In the genomic region with DNA sequence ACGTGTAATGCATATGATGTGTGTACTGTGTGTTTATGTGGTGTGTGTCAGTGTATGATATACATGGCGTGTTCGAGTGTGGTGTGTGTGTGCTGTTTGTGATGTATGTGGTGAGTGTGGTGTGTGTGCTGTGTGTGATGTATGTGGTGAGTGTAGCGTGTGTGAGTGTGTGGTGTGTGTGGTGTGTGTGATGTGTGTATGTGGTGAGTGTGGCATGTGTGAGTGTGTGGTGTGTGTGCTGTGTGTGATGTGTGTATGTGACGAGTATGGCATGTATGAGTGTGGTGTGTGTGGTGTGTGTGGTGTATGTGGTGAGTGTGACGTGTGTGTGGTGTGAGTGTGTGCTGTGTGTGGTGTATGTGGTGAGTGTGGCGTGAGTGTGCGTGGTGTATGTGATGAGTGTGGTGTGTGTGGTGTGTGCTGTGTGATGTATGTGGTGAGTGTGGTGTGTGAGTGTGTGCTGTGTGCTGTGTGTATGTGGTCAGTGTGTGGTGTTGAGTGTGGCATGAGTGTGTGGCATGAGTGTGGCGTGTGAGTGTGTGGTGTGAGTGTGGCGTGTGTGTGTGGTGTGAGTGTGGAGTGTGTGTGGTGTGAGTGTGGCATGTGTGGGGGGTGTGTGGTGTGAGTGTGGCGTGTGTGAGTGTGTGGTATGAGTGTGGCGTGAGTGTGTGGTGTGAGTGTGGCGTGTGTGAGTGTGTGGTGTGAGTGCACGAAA, we compare ENCODE assay signal across 22 cellular contexts. TPM values are rescaled to one million over a fixed set of nuclear protein-coding genes. Genes with fewer than 3 reads are reported as not detected.
DNase-seq lines count a peak whose midpoint lies in the region; ATAC-seq, FAIRE-seq and TF ChIP-seq lines count a peak whose summit lies in the region.
"Had no signal": no experiment of that assay in that cellular context is flagged by ENCODE, and none has a peak within 500 bp of the region (broad histone marks: within the 10 kb centered on the region; RNA-seq: fewer than 3 reads in every experiment).

No MANE protein-coding gene starts in this region.

- H3K9me1 ChIP-seq in keratinocyte (ENCODE audit: control insufficient read depth, extremely low read depth, insufficient read depth, low read length), result no peaks in the 10 kb centered on the region

- no peak for TF ChIP-seq RAD21 in GM12878 (IDR thresholded peaks at IDR 0.05; ENCODE audit: insufficient read depth, low read depth, low read length)

- TF ChIP-seq POLR2A in GM12878 (IDR thresholded peaks at IDR 0.05; ENCODE audit: low read depth, low read length), result no peak

- H3K27ac ChIP-seq in GM12878 (ENCODE audit: control insufficient read depth, insufficient read depth), result no peak overlapping the region
- no peak overlapping the region for H3K27ac ChIP-seq in keratinocyte (ENCODE audit: control insufficient read depth, insufficient read depth, low read length)
- H3K27ac ChIP-seq: 22Rv1, BLaER1, HL-60 had no signal

- RAD21 ChIA-PET in GM12878 (lab: Charles Lee; ENCODE audit: unreplicated experiment), result no interaction called here

- no peaks in the 10 kb centered on the region for H3K4me1 Mint-ChIP-seq in activated CD4-positive, alpha-beta T cell treated with anti-CD3 and anti-CD28 coated beads, Interleukin-2, amount 10 ng/mL, durations not matched to agents 24 days and 14 days
- H3K4me1 Mint-ChIP-seq: CD4-positive, alpha-beta memory T cell had no signal

- H3K27me3 Mint-ChIP-seq in activated CD4-positive, alpha-beta T cell treated with anti-CD3 and anti-CD28 coated beads, Interleukin-2, amount 10 ng/mL, durations not matched to agents 24 days and 14 days, result no peaks in the 10 kb centered on the region

- peak; percentile 96 for FAIRE-seq in GM12878 (lab: Jason Lieb, UNC)
- peak; percentile 90 for FAIRE-seq in keratinocyte (lab: Jason Lieb, UNC)

- H3K4me3 ChIP-seq in GM12878, result no peak overlapping the region
- no peak overlapping the region for H3K4me3 ChIP-seq in keratinocyte (ENCODE audit: control insufficient read depth in 2 of 3, extremely low read depth in 1 of 3, insufficient read depth in 2 of 3, low read depth in 1 of 3, low read length in 3 of 3)
- H3K4me3 ChIP-seq: BLaER1 had no signal

- no peak overlapping the region for H3K27ac Mint-ChIP-seq in activated CD4-positive, alpha-beta T cell treated with anti-CD3 and anti-CD28 coated beads, Interleukin-2, amount 10 ng/mL, durations not matched to agents 24 days and 14 days
- H3K27ac Mint-ChIP-seq: CD4-positive, alpha-beta memory T cell had no signal

- intact Hi-C loops in activated CD4-positive, alpha-beta T cell treated with anti-CD3 and anti-CD28 coated beads, Interleukin-2, amount 10 ng/mL, durations not matched to agents 24 days and 14 days (cut with micrococcal nuclease), result no loop called here
- intact Hi-C loops in GM12878 (cut with micrococcal nuclease; ENCODE audit: unreplicated experiment), result no loop called here

- H3K9me3 Mint-ChIP-seq in activated CD4-positive, alpha-beta T cell treated with anti-CD3 and anti-CD28 coated beads, Interleukin-2, amount 10 ng/mL, durations not matched to agents 24 days and 14 days, result no peaks in the 10 kb centered on the region

- ATAC-seq in GM12878, result no peak
- ATAC-seq: PC-3 had no signal

- no peaks in the 10 kb centered on the region for H3K36me3 Mint-ChIP-seq in activated CD4-positive, alpha-beta T cell treated with anti-CD3 and anti-CD28 coated beads, Interleukin-2, amount 10 ng/mL, durations not matched to agents 24 days and 14 days (ENCODE audit: low read depth)

- SMC1A ChIA-PET in GM12878 (lab: Charles Lee; ENCODE audit: uncharacterized antibody, unreplicated experiment), result no interaction called here

- no TSS peak for BruUV-seq in GM12878 (replicated peaks; lab: Mats Ljungman, UMichigan)

- no peak for TF ChIP-seq EP300 in GM12878 (IDR thresholded peaks at IDR 0.05; ENCODE audit: borderline replicate concordance in 1 of 2, control insufficient read depth in 1 of 2, low read depth in 2 of 2, low read length in 2 of 2)

- in situ Hi-C loops in GM12878 (cut with MboI), result no loop called here

- H3K4me1 ChIP-seq in GM12878 (ENCODE audit: control insufficient read depth, insufficient read depth, low read length), result no peaks in the 10 kb centered on the region
- no peaks in the 10 kb centered on the region for H3K4me1 ChIP-seq in keratinocyte (ENCODE audit: control insufficient read depth, extremely low read depth, insufficient read depth, low read length)
- H3K4me1 ChIP-seq: Caco-2 had no signal

- 56% methylated on average over 12 of the region's 14 CpGs for WGBS in GM12878 (ENCODE audit: insufficient coverage, insufficient replicate concordance, low lambda C conversion rate, missing lambda C conversion rate)

- H3K4me3 Mint-ChIP-seq in activated CD4-positive, alpha-beta T cell treated with anti-CD3 and anti-CD28 coated beads, Interleukin-2, amount 10 ng/mL, durations not matched to agents 24 days and 14 days, result no peak overlapping the region
- H3K4me3 Mint-ChIP-seq: CD4-positive, alpha-beta memory T cell had no signal

- H3K9ac ChIP-seq in GM12878 (ENCODE audit: control insufficient read depth, insufficient read depth, low read length) (no peak overlapping the region), keratinocyte (ENCODE audit: control insufficient read depth, extremely low read depth, insufficient read depth, low read length) (no peak overlapping the region)
- H3K9ac ChIP-seq: BLaER1 had no signal

- no peaks in the 10 kb centered on the region for H4K20me1 ChIP-seq in GM12878 (ENCODE audit: control insufficient read depth, insufficient read depth)
- no peaks in the 10 kb centered on the region for H4K20me1 ChIP-seq in keratinocyte (ENCODE audit: control insufficient read depth, extremely low read depth, insufficient read depth, low read length)
- H4K20me1 ChIP-seq: BLaER1 had no signal

- H3K27me3 ChIP-seq in GM12878 (replicated peaks in 1 of 2; ENCODE audit: control insufficient read depth in 2 of 2, insufficient read depth in 2 of 2, low read length in 1 of 2) (no peaks in the 10 kb centered on the region), keratinocyte (ENCODE audit: control insufficient read depth, extremely low read depth, insufficient read depth, low read length) (no peaks in the 10 kb centered on the region)
- H3K27me3 ChIP-seq: BLaER1 had no signal

- POLR2A ChIA-PET in GM12878 (lab: Charles Lee), result no interaction called here

- H2AFZ ChIP-seq in GM12878 (ENCODE audit: control insufficient read depth, low read depth, low read length) (no peak overlapping the region), keratinocyte (ENCODE audit: control insufficient read depth, low read length) (no peak overlapping the region)

- TF ChIP-seq CTCF in GM12878 (IDR thresholded peaks at IDR 0.05 in 2 of 3, conservative IDR thresholded peaks at IDR 0.05 in 1 of 3; ENCODE audit: control insufficient read depth in 2 of 3, extremely low read depth in 1 of 3, insufficient read depth in 1 of 3, low read depth in 3 of 3, low read length in 3 of 3) (no peak), keratinocyte (optimal IDR thresholded peaks at IDR 0.05 in 1 of 3, IDR thresholded peaks at IDR 0.05 in 1 of 3, conservative IDR thresholded peaks at IDR 0.05 in 1 of 3; ENCODE audit: extremely low read depth in 1 of 3, insufficient read depth in 2 of 3, low read length in 3 of 3) (no peak)

- no peaks in the 10 kb centered on the region for H3K36me3 ChIP-seq in GM12878 (ENCODE audit: control insufficient read depth in 2 of 2, insufficient read depth in 2 of 2, low read length in 1 of 2)
- H3K36me3 ChIP-seq in keratinocyte (ENCODE audit: control insufficient read depth in 2 of 2, extremely low read depth in 1 of 2, insufficient read depth in 2 of 2, low read length in 2 of 2), result no peaks in the 10 kb centered on the region
- H3K36me3 ChIP-seq: BLaER1 had no signal

- CTCF ChIA-PET in GM12878 (lab: Yijun Ruan, JAX), result no interaction called here

- dilution Hi-C loops in keratinocyte (cut with MboI; ENCODE audit: extremely low pct_ligation_motif_present, low sequenced_read_pairs), result no loop called here

- H3K9me3 ChIP-seq in GM12878 (replicated peaks; ENCODE audit: control insufficient read depth, insufficient read depth, low read length) (no peaks in the 10 kb centered on the region; the same call in 2 of the 3 replicates), keratinocyte (ENCODE audit: control insufficient read depth, low read depth, low read length) (peaks cover 6% of the 10 kb centered on the region)
- H3K9me3 ChIP-seq: Caco-2 had no signal

- H3K79me2 ChIP-seq in GM12878 (ENCODE audit: control insufficient read depth, insufficient read depth, low read length) (no peaks in the 10 kb centered on the region), keratinocyte (ENCODE audit: control insufficient read depth, insufficient read depth, low read length) (no peaks in the 10 kb centered on the region)

- H3K4me2 ChIP-seq in GM12878 (ENCODE audit: control insufficient read depth, insufficient read depth) (no peak overlapping the region), keratinocyte (ENCODE audit: control insufficient read depth, extremely low read depth, insufficient read depth, low read depth, low read length) (no peak overlapping the region)
- H3K4me2 ChIP-seq: BLaER1 had no signal

- peak; percentile 35 for DNase-seq in activated CD4-positive, alpha-beta T cell treated with anti-CD3 and anti-CD28 coated beads, Interleukin-2, amount 10 ng/mL, durations not matched to agents 24 days and 14 days
- no peak for DNase-seq in activated CD4-positive, alpha-beta T cell treated with anti-CD3 and anti-CD28 coated beads for 48 hours
- DNase-seq in GM12878 (ENCODE audit: low read depth, low spot score), result no peak
- no peak for DNase-seq in keratinocyte (ENCODE audit: low read depth, low spot score)
- DNase-seq in GDM1 (lab: John Stamatoyannopoulos, UW), result no peak
- no peak for DNase-seq in activated effector memory CD4-positive, alpha-beta T cell treated with Interleukin-2 at 50 U/mL for 16 hours
- no peak for DNase-seq in activated naive CD4-positive, alpha-beta T cell treated with anti-CD3 and anti-CD28 coated beads, Interleukin-2, amount 50 U/mL, for 16 hours
- no peak for DNase-seq in germinal center (ENCODE audit: low spot score)
- DNase-seq: ACHN; Caco-2; CD4-positive, alpha-beta memory T cell; DMS 273 treated with DMSO at 0.1 percent for 48 hours; H7; NCI-H1105; NCI-H146; NCI-H2029; NCI-H2171 treated with DMSO at 0.1 percent for 48 hours; PC-3; Right ventricle myocardium superior had no signal

RNA-seq across cellular contexts. Expression of a gene that starts 56.8 kb away (rescaled TPM):
- 167 and 176 TPM in 2 replicates for total RNA-seq in activated CD4-positive, alpha-beta T cell treated with anti-CD3 and anti-CD28 coated beads, Interleukin-2, amount 10 ng/mL, durations not matched to agents 24 days and 14 days
- total RNA-seq in GM12878 (2013; cell fraction: nucleolus; rRNA removed), result 12.2 and 17.4 TPM in 2 replicates
- total RNA-seq in GM12878 (2014; rRNA removed) (197 and 220 TPM in 2 replicates), GM12878 (2014; rRNA removed; fragmentation: Illumina TruSeq; extraction: Trizol) (362 and 378 TPM in 2 replicates), GM12878 (2021) (172 and 182 TPM in 2 replicates)
- 227 TPM for polyA plus RNA-seq in GM12878 (2011; ENCODE audit: low read depth)
- polyA plus RNA-seq in GM12878 (2011; rRNA removed) (628 and 736 TPM in 2 replicates), GM12878 (2014; fragmentation: Illumina TruSeq; extraction: Trizol) (287 and 324 TPM in 2 replicates), GM12878 (2014; fragmentation: Nextera tagmentation; extraction: Ambion mirVana) (1,000 to 10,000 TPM in 1 of 2 experiments, 100 to 1,000 TPM in 1; 781 to 1,251 TPM), GM12878 (2014; rRNA removed) (215 and 315 TPM in 2 replicates), GM12878 (2016; fragmentation: Nextera tagmentation; extraction: Ambion mirVana) (100 to 1,000 TPM; 904 to 916 TPM), keratinocyte (130 to 291 TPM (median 224 TPM) in 3 replicates)
- 532 and 778 TPM in 2 replicates for polyA plus RNA-seq in GM12878 (2011; cell fraction: cytosol; rRNA removed)
- 283 and 317 TPM in 2 replicates for polyA plus RNA-seq in GM12878 (2011; cell fraction: nucleus; rRNA removed)
- 258 and 269 TPM in 2 replicates for polyA plus RNA-seq in GM12878 (2012)
- polyA minus RNA-seq in GM12878 (2011; rRNA and poly(A)+ RNA removed), result 241 and 311 TPM in 2 replicates
- 88.6 and 92.8 TPM in 2 replicates for polyA minus RNA-seq in GM12878 (2011; cell fraction: cytosol; rRNA and poly(A)+ RNA removed)
- 23.5 and 28.1 TPM in 2 replicates for polyA minus RNA-seq in GM12878 (2011; cell fraction: nucleus; rRNA and poly(A)+ RNA removed)
- polyA plus RNA-seq in keratinocyte (2011; ENCODE audit: low read depth), result 30.2 TPM
- polyA plus RNA-seq in keratinocyte (2011; cell fraction: cytosol; rRNA removed), result 200 and 230 TPM in 2 replicates
- polyA plus RNA-seq in keratinocyte (2011; cell fraction: nucleus; rRNA removed), result 90.4 and 118 TPM in 2 replicates
- 75.7 and 143 TPM in 2 replicates for polyA plus RNA-seq in keratinocyte (2012; ENCODE audit: low replicate concordance)
- polyA minus RNA-seq in keratinocyte, result 30.3 to 117 TPM (median 88.1 TPM) in 3 replicates
- 83.3 TPM for polyA minus RNA-seq in keratinocyte (2011; cell fraction: cytosol; rRNA and poly(A)+ RNA removed)
- polyA minus RNA-seq in keratinocyte (2011; cell fraction: nucleus; rRNA and poly(A)+ RNA removed), result 9.1 and 12.6 TPM in 2 replicates
